29 cellular contexts compared by ENCODE assay signal in genomic region chr1:6674796-6675195, GRCh38.
"Had no signal": no experiment of that assay in that cellular context is flagged by ENCODE, and none has a peak within 500 bp of the region (broad histone marks: within the 10 kb centered on the region; RNA-seq: fewer than 3 reads in every experiment).

No MANE protein-coding gene starts in this region.

- H3K4me3 ChIP-seq: adrenal gland, ascending aorta, colonic mucosa, dorsolateral prefrontal cortex, esophagus muscularis mucosa, mucosa of descending colon, right lobe of liver, smooth muscle cell, testis, uterus had no signal

- H3K4me1 ChIP-seq: ascending aorta, colonic mucosa, right lobe of liver had no signal

- H3K9me3 ChIP-seq: adrenal gland, ascending aorta, colonic mucosa, esophagus muscularis mucosa, mucosa of descending colon, right lobe of liver, testis, uterus had no signal

- ATAC-seq: activated T-cell treated with anti-CD3 and anti-CD28 coated beads, Interleukin-2, amount 50 U/mL, for 4 hours; effector memory CD8-positive, alpha-beta T cell; mucosa of descending colon; right lobe of liver; stimulated activated memory B cell treated with anti-CD40 and anti-IgM and Interleukin-4, amounts not matched to agents 10 μg/mL and 1 μg/mL and 100 μg/mL, for 72 hours had no signal

- DNase-seq: activated B cell treated with CpG ODN at 0.5 μM for 24 hours; activated CD4-positive, alpha-beta T cell treated with anti-CD3 and anti-CD28 coated beads for 4 hours; activated CD4-positive, alpha-beta T cell treated with anti-CD3 and anti-CD28 coated beads, Interleukin-2, amount 50 U/mL, for 48 hours; activated naive CD4-positive, alpha-beta T cell; activated T-cell treated with anti-CD3 and anti-CD28 coated beads, Interleukin-2, amount 50 U/mL, for 4 hours; colonic mucosa; dorsolateral prefrontal cortex; effector memory CD8-positive, alpha-beta T cell; glutamatergic neuron; hypothalamus; mucosa of descending colon; naive B cell; occipital lobe; right lobe of liver; stimulated activated CD4-positive, alpha-beta T cell treated with anti-CD3 and anti-CD28 coated beads, Interleukin-15, amount 100 ng/mL, for 24 hours; T1000; testis; trophoblast cell; uterus had no signal

- H3K9me3 Mint-ChIP-seq: activated B cell treated with CpG ODN at 0.5 μM for 24 hours; activated T-cell treated with anti-CD3 and anti-CD28 coated beads, Interleukin-2, amount 50 U/mL, for 4 hours; activated T-helper 2 cell treated with anti-CD3 and anti-CD28 coated beads, Interferon-gamma antibody, Interleukin-2, Interleukin-4, amounts not matched to agents 10 μg/mL and 5 μg/mL and 100 μg/mL, durations not matched to agents 14 hours and 24 hours and 36 hours; central memory CD8-positive, alpha-beta T cell; effector memory CD8-positive, alpha-beta T cell; memory B cell; naive B cell; neural crest cell; stimulated activated memory B cell treated with anti-CD40 and anti-IgM and Interleukin-4, amounts not matched to agents 10 μg/mL and 1 μg/mL and 100 μg/mL, for 72 hours had no signal

- H3K36me3 ChIP-seq: colonic mucosa, uterus had no signal

- H3K4me1 Mint-ChIP-seq: activated B cell treated with CpG ODN at 0.5 μM for 24 hours; central memory CD8-positive, alpha-beta T cell; memory B cell; naive B cell; neural crest cell; stimulated activated memory B cell treated with anti-CD40 and anti-IgM and Interleukin-4, amounts not matched to agents 10 μg/mL and 1 μg/mL and 100 μg/mL, for 72 hours had no signal

- H3K27ac Mint-ChIP-seq: activated B cell treated with CpG ODN at 0.5 μM for 24 hours; activated naive CD8-positive, alpha-beta T cell; activated T-helper 2 cell treated with anti-CD3 and anti-CD28 coated beads, Interferon-gamma antibody, Interleukin-2, Interleukin-4, amounts not matched to agents 10 μg/mL and 5 μg/mL and 100 μg/mL, durations not matched to agents 14 hours and 24 hours and 36 hours; effector memory CD8-positive, alpha-beta T cell; memory B cell; stimulated activated memory B cell treated with anti-CD40 and anti-IgM and Interleukin-4, amounts not matched to agents 10 μg/mL and 1 μg/mL and 100 μg/mL, for 72 hours had no signal

- H3K4me3 Mint-ChIP-seq: activated B cell treated with CpG ODN at 0.5 μM for 24 hours; activated naive CD8-positive, alpha-beta T cell; activated T-cell treated with anti-CD3 and anti-CD28 coated beads, Interleukin-2, amount 50 U/mL, for 4 hours; central memory CD8-positive, alpha-beta T cell; effector memory CD8-positive, alpha-beta T cell; memory B cell; naive B cell; neural crest cell; stimulated activated memory B cell treated with anti-CD40 and anti-IgM and Interleukin-4, amounts not matched to agents 10 μg/mL and 1 μg/mL and 100 μg/mL, for 72 hours had no signal

- H3K27ac ChIP-seq: adrenal gland, ascending aorta, colonic mucosa, dorsolateral prefrontal cortex, esophagus muscularis mucosa, right lobe of liver, testis, uterus had no signal

- H3K4me2 ChIP-seq: smooth muscle cell had no signal

- H3K27me3 Mint-ChIP-seq: activated B cell treated with CpG ODN at 0.5 μM for 24 hours; activated naive CD8-positive, alpha-beta T cell; central memory CD8-positive, alpha-beta T cell; effector memory CD8-positive, alpha-beta T cell; memory B cell; naive B cell; stimulated activated memory B cell treated with anti-CD40 and anti-IgM and Interleukin-4, amounts not matched to agents 10 μg/mL and 1 μg/mL and 100 μg/mL, for 72 hours had no signal

- H3K27me3 ChIP-seq: adrenal gland, ascending aorta, colonic mucosa, dorsolateral prefrontal cortex, esophagus muscularis mucosa, right lobe of liver, testis, uterus had no signal
